24 cellular contexts compared by ENCODE assay signal in genomic region chr15:61086001-61086400, GRCh38.
"Had no signal": no experiment of that assay in that cellular context is flagged by ENCODE, and none has a peak within 500 bp of the region (broad histone marks: within the 10 kb centered on the region; RNA-seq: fewer than 3 reads in every experiment).

No MANE protein-coding gene starts in this region.

- H3K27ac ChIP-seq: heart left ventricle, lower lobe of right lung, ovary, sigmoid colon, spleen, suprapubic skin, thoracic aorta, tibial artery had no signal

- H3K9me3 ChIP-seq: heart left ventricle, lower lobe of right lung, ovary, sigmoid colon, spleen, suprapubic skin, thoracic aorta, tibial artery, uterus had no signal

- ATAC-seq: left ventricle myocardium superior; lower lobe of right lung; natural killer cell; stimulated activated effector memory CD8-positive, alpha-beta T cell treated with anti-CD3 and anti-CD28 coated beads, Interleukin-12 subunit alpha, Interleukin-12 subunit beta, amount 100 ng/mL, for 72 hours had no signal

- H3K36me3 ChIP-seq: heart left ventricle, lower lobe of right lung, ovary, sigmoid colon, spleen, suprapubic skin, thoracic aorta, tibial artery, uterus had no signal

- DNase-seq: heart left ventricle; hypothalamus; immature natural killer cell; kidney; left ventricle myocardium superior; lower lobe of right lung; mammary epithelial cell; mesenchymal stem cell; naive B cell; natural killer cell; ovary; retina; right cardiac atrium; sigmoid colon; small intestine; spleen; stimulated activated CD4-positive, alpha-beta T cell treated with anti-CD3 and anti-CD28 coated beads, Interleukin-4, amount 100 ng/mL, for 24 hours; stimulated activated naive CD4-positive, alpha-beta T cell; tibial artery; uterus had no signal

- FAIRE-seq: islet of Langerhans, kidney, small intestine had no signal

- H3K4me1 ChIP-seq: lower lobe of right lung, spleen, tibial artery, uterus had no signal

- H3K4me3 ChIP-seq: heart left ventricle, lower lobe of right lung, ovary, sigmoid colon, spleen, suprapubic skin, thoracic aorta, tibial artery, uterus had no signal

- H3K27me3 ChIP-seq: heart left ventricle, ovary, sigmoid colon, spleen, suprapubic skin, tibial artery, uterus had no signal
